8 cellular contexts compared by ENCODE assay signal in genomic region chr15:50685191-50685975, GRCh38. TPM values are rescaled to one million over a fixed set of nuclear protein-coding genes. Genes with fewer than 3 reads are reported as not detected.
DNase-seq lines count a peak whose midpoint lies in the region; ATAC-seq and TF ChIP-seq lines count a peak whose summit lies in the region.

No MANE protein-coding gene starts in this region.

- no peaks in the 10 kb centered on the region for H3K27me3 ChIP-seq in H7 (ENCODE audit: control insufficient read depth, insufficient read depth, low read length)

- peak overlapping the region; percentile 85 for H3K4me3 ChIP-seq in H7 (ENCODE audit: insufficient read depth, low read depth, low read length)
- H3K4me3 ChIP-seq in foreskin fibroblast (ENCODE audit: low read depth in 1 of 2, low read length in 2 of 2) = peak overlapping the region; percentile 79 to 92
- H3K4me3 ChIP-seq in retinal pigment epithelial cell (ENCODE audit: low read length) = peak overlapping the region; percentile 94

- H3K4me1 Mint-ChIP-seq in T-cell = peaks cover 63 to 68% (median 64%) of the 10 kb centered on the region in 3 donors

- H3K4me3 Mint-ChIP-seq in T-cell = peak overlapping the region; percentile 97 to 98 (median 97)

- CTCF ChIA-PET in T-cell (lab: Charles Lee) = interaction anchor here in 1 of 2 donors (0.6 kb wide), 1 partner anchor 23 kb away, joined by 3 read pairs; no protein-coding TSS in a partner anchor

- peak; percentile 42 for DNase-seq in H7
- DNase-seq in T-cell = no peak
- DNase-seq in foreskin fibroblast = peak in 1 of 2 donors; percentile 21
- DNase-seq in retinal pigment epithelial cell (ENCODE audit: low read depth) = no peak
- DNase-seq in G401 (ENCODE audit: low spot score) = no peak
- no peak for DNase-seq in C1 segment of cervical spinal cord (lab: John Stamatoyannopoulos, UW)

- no peaks in the 10 kb centered on the region for H3K27me3 Mint-ChIP-seq in T-cell

- no peak for ATAC-seq in T-cell (replicated peaks in 1 of 4)
- ATAC-seq in HG03097 (IDR thresholded peaks at IDR 0.05; ENCODE audit: low FRiP score, unreplicated experiment) = no peak
- ATAC-seq in activated CD4-positive, CD25-positive, alpha-beta regulatory T cell treated with anti-CD3 and anti-CD28 coated beads, Interleukin-2, amount 50 U/mL, for 24 hours = no peak

- POLR2A ChIA-PET in T-cell (lab: Charles Lee) = interaction anchor here (0.6 to 1.0 kb wide), 2 partner anchors 222 to 330 kb away, joined by 3 to 4 read pairs; partner anchors contain the start of gene GABPB1 (in 1 of the 2)

- H3K27ac Mint-ChIP-seq in T-cell = peak overlapping the region; percentile 95 to 96

- H3K9me3 Mint-ChIP-seq in T-cell = no peaks in the 10 kb centered on the region

- H3K36me3 Mint-ChIP-seq in T-cell = peaks cover 13% of the 10 kb centered on the region

- H3K36me3 ChIP-seq in H7 (replicated peaks; ENCODE audit: control insufficient read depth, insufficient read depth, low read length) = no peaks in the 10 kb centered on the region

- in situ Hi-C loops in G401 (cut with HindIII; ENCODE audit: low sequenced_read_pairs) = no loop called here

- TF ChIP-seq CTCF in foreskin fibroblast (IDR thresholded peaks at IDR 0.05; ENCODE audit: low read depth, low read length) = no peak
- peak; percentile 22 for TF ChIP-seq CTCF in retinal pigment epithelial cell (conservative IDR thresholded peaks at IDR 0.05; ENCODE audit: low read depth, low read length)

RNA-seq across cellular contexts. Expression of gene TRPM7, which starts 1.2 kb away (rescaled TPM):
- 16.5 and 21.7 TPM in 2 replicates for total RNA-seq in H7 (2014; rRNA removed; shearing (Covaris generic))
- total RNA-seq in T-cell = 10 to 100 TPM; 38.9 to 49.1 (median 43.9) TPM
- 28.4 and 45.5 TPM in 2 replicates for total RNA-seq in G401 (2014; rRNA removed; shearing (Covaris generic))
